2 cellular contexts compared by ENCODE assay signal in the genomic region with DNA sequence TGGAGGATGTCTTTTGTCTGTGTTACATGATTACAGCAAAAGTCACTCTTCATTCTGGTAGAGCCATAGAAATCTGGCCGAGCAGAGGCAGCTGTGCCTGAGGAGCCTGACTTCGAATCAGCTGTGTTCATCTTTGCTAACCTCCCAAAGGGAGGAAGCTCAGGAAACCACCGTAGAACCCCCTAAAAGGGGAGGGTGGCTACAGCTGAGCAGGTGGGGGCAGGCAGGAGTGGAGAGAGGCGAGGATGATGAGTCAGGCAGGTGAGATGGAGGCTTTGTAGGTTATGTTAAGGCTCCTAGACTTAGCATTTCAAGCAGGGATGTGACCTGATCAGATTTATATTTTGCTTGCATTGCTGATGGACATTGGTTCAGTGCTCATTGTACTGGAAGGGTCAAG.
TF ChIP-seq lines count a peak whose summit lies in the region.

No MANE protein-coding gene starts in this region.

TF ChIP-seq in GM23338, 12 proteins besides CTCF, POLR2A, EP300 and RAD21:
- TF ChIP-seq CREB1 (CRISPR knock-in tag; IDR thresholded peaks at IDR 0.05; ENCODE audit: low read depth) (no peak), STAT1 (IDR thresholded peaks at IDR 0.05; ENCODE audit: unreplicated experiment) (no peak), ZNF331 (CRISPR knock-in tag; IDR thresholded peaks at IDR 0.05; ENCODE audit: low read depth) (no peak), EZH2 (IDR thresholded peaks at IDR 0.05; ENCODE audit: low read depth, unreplicated experiment) (no peak), POLR2AphosphoS5 (IDR thresholded peaks at IDR 0.05; ENCODE audit: low read depth) (no peak)
- TF ChIP-seq, protein P1, sequence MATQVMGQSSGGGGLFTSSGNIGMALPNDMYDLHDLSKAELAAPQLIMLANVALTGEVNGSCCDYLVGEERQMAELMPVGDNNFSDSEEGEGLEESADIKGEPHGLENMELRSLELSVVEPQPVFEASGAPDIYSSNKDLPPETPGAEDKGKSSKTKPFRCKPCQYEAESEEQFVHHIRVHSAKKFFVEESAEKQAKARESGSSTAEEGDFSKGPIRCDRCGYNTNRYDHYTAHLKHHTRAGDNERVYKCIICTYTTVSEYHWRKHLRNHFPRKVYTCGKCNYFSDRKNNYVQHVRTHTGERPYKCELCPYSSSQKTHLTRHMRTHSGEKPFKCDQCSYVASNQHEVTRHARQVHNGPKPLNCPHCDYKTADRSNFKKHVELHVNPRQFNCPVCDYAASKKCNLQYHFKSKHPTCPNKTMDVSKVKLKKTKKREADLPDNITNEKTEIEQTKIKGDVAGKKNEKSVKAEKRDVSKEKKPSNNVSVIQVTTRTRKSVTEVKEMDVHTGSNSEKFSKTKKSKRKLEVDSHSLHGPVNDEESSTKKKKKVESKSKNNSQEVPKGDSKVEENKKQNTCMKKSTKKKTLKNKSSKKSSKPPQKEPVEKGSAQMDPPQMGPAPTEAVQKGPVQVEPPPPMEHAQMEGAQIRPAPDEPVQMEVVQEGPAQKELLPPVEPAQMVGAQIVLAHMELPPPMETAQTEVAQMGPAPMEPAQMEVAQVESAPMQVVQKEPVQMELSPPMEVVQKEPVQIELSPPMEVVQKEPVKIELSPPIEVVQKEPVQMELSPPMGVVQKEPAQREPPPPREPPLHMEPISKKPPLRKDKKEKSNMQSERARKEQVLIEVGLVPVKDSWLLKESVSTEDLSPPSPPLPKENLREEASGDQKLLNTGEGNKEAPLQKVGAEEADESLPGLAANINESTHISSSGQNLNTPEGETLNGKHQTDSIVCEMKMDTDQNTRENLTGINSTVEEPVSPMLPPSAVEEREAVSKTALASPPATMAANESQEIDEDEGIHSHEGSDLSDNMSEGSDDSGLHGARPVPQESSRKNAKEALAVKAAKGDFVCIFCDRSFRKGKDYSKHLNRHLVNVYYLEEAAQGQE (IDR thresholded peaks at IDR 0.05; ENCODE audit: unreplicated experiment) = no peak
- TF ChIP-seq, protein P2, sequence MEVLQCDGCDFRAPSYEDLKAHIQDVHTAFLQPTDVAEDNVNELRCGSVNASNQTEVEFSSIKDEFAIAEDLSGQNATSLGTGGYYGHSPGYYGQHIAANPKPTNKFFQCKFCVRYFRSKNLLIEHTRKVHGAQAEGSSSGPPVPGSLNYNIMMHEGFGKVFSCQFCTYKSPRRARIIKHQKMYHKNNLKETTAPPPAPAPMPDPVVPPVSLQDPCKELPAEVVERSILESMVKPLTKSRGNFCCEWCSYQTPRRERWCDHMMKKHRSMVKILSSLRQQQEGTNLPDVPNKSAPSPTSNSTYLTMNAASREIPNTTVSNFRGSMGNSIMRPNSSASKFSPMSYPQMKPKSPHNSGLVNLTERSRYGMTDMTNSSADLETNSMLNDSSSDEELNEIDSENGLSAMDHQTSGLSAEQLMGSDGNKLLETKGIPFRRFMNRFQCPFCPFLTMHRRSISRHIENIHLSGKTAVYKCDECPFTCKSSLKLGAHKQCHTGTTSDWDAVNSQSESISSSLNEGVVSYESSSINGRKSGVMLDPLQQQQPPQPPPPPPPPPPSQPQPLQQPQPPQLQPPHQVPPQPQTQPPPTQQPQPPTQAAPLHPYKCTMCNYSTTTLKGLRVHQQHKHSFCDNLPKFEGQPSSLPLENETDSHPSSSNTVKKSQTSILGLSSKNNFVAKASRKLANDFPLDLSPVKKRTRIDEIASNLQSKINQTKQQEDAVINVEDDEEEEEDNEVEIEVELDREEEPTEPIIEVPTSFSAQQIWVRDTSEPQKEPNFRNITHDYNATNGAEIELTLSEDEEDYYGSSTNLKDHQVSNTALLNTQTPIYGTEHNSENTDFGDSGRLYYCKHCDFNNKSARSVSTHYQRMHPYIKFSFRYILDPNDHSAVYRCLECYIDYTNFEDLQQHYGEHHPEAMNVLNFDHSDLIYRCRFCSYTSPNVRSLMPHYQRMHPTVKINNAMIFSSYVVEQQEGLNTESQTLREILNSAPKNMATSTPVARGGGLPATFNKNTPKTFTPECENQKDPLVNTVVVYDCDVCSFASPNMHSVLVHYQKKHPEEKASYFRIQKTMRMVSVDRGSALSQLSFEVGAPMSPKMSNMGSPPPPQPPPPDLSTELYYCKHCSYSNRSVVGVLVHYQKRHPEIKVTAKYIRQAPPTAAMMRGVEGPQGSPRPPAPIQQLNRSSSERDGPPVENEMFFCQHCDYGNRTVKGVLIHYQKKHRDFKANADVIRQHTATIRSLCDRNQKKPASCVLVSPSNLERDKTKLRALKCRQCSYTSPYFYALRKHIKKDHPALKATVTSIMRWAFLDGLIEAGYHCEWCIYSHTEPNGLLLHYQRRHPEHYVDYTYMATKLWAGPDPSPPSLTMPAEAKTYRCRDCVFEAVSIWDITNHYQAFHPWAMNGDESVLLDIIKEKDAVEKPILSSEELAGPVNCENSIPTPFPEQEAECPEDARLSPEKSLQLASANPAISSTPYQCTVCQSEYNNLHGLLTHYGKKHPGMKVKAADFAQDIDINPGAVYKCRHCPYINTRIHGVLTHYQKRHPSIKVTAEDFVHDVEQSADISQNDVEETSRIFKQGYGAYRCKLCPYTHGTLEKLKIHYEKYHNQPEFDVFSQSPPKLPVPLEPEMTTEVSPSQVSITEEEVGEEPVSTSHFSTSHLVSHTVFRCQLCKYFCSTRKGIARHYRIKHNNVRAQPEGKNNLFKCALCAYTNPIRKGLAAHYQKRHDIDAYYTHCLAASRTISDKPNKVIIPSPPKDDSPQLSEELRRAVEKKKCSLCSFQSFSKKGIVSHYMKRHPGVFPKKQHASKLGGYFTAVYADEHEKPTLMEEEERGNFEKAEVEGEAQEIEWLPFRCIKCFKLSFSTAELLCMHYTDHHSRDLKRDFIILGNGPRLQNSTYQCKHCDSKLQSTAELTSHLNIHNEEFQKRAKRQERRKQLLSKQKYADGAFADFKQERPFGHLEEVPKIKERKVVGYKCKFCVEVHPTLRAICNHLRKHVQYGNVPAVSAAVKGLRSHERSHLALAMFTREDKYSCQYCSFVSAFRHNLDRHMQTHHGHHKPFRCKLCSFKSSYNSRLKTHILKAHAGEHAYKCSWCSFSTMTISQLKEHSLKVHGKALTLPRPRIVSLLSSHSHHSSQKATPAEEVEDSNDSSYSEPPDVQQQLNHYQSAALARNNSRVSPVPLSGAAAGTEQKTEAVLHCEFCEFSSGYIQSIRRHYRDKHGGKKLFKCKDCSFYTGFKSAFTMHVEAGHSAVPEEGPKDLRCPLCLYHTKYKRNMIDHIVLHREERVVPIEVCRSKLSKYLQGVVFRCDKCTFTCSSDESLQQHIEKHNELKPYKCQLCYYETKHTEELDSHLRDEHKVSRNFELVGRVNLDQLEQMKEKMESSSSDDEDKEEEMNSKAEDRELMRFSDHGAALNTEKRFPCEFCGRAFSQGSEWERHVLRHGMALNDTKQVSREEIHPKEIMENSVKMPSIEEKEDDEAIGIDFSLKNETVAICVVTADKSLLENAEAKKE (CRISPR knock-in tag; IDR thresholded peaks at IDR 0.05) = no peak

TF ChIP-seq in GM12878, 131 proteins besides CTCF, POLR2A, EP300 and RAD21:
- no peak for TF ChIP-seq SP1 (IDR thresholded peaks at IDR 0.05; ENCODE audit: low read depth, low read length)
- TF ChIP-seq BHLHE40 (IDR thresholded peaks at IDR 0.05; ENCODE audit: borderline replicate concordance in 1 of 2, low read depth in 2 of 2, low read length in 1 of 2) = no peak
